In genomic region chr22:37843746-37844089, GRCh38 we compare ENCODE assay signal across 9 cellular contexts. TPM values are rescaled to one million over a fixed set of nuclear protein-coding genes. Genes with fewer than 3 reads are reported as not detected.
DNase-seq lines count a peak whose midpoint lies in the region; ATAC-seq and TF ChIP-seq lines count a peak whose summit lies in the region.
"Had no signal": no experiment of that assay in that cellular context is flagged by ENCODE, and none has a peak within 500 bp of the region (broad histone marks: within the 10 kb centered on the region; RNA-seq: fewer than 3 reads in every experiment).

No MANE protein-coding gene starts in this region.

- H3K27ac Mint-ChIP-seq in T-helper 17 cell (peak overlapping the region; percentile 81), mesothelial cell of epicardium (peak overlapping the region; percentile 91)
- H3K27ac Mint-ChIP-seq in stimulated activated naive CD8-positive, alpha-beta T cell treated with anti-CD3 and anti-CD28 coated beads, Interleukin-15, Interleukin-2, amounts not matched to agents 100 ng/mL and 50 ng/mL, for 24 hours: peak overlapping the region; percentile 86

- no peaks in the 10 kb centered on the region for H3K36me3 Mint-ChIP-seq in T-helper 17 cell (ENCODE audit: low read depth)
- H3K36me3 Mint-ChIP-seq in mesothelial cell of epicardium: peaks cover 11% of the 10 kb centered on the region
- H3K36me3 Mint-ChIP-seq in stimulated activated naive CD8-positive, alpha-beta T cell treated with anti-CD3 and anti-CD28 coated beads, Interleukin-15, Interleukin-2, amounts not matched to agents 100 ng/mL and 50 ng/mL, for 24 hours (ENCODE audit: low read depth): peaks cover 10% of the 10 kb centered on the region

- no peaks in the 10 kb centered on the region for H3K9me3 ChIP-seq in T-helper 17 cell (ENCODE audit: control insufficient read depth, low read length, poor library complexity, severe bottlenecking)

- POLR2A ChIA-PET in AG04449 (lab: Yijun Ruan, JAX): interaction anchor here (0.9 to 1.6 kb wide), 8 partner anchors 9 to 39 kb away, joined by 3 to 8 read pairs (median 4); partner anchors contain the start of gene GCAT

- ATAC-seq in GM18909 (IDR thresholded peaks at IDR 0.05; ENCODE audit: poor library complexity, unreplicated experiment): peak; percentile 41
- ATAC-seq in HG03097 (IDR thresholded peaks at IDR 0.05; ENCODE audit: low FRiP score, unreplicated experiment): peak; percentile 31
- peak; percentile 38 for ATAC-seq in T-helper 17 cell

- CTCF ChIA-PET in AG04449 (lab: Yijun Ruan, JAX): interaction anchor here (0.9 to 8.3 kb wide), 6 partner anchors 9 to 122 kb away, joined by 3 to 65 read pairs (median 5); no protein-coding TSS in a partner anchor

- H3K9me3 Mint-ChIP-seq in mesothelial cell of epicardium: peaks cover 3% of the 10 kb centered on the region
- peaks cover 3% of the 10 kb centered on the region for H3K9me3 Mint-ChIP-seq in stimulated activated naive CD8-positive, alpha-beta T cell treated with anti-CD3 and anti-CD28 coated beads, Interleukin-15, Interleukin-2, amounts not matched to agents 100 ng/mL and 50 ng/mL, for 24 hours

- H3K4me1 Mint-ChIP-seq in T-helper 17 cell (peaks cover 15% of the 10 kb centered on the region), mesothelial cell of epicardium (peaks cover 22% of the 10 kb centered on the region)
- H3K4me1 Mint-ChIP-seq in stimulated activated naive CD8-positive, alpha-beta T cell treated with anti-CD3 and anti-CD28 coated beads, Interleukin-15, Interleukin-2, amounts not matched to agents 100 ng/mL and 50 ng/mL, for 24 hours (ENCODE audit: low read depth): peaks cover 34% of the 10 kb centered on the region

- H3K4me3 Mint-ChIP-seq in T-helper 17 cell (peak overlapping the region; percentile 90), mesothelial cell of epicardium (peak overlapping the region; percentile 79)
- peak overlapping the region; percentile 90 for H3K4me3 Mint-ChIP-seq in stimulated activated naive CD8-positive, alpha-beta T cell treated with anti-CD3 and anti-CD28 coated beads, Interleukin-15, Interleukin-2, amounts not matched to agents 100 ng/mL and 50 ng/mL, for 24 hours

- H3K4me3 ChIP-seq in AG04449 (ENCODE audit: low read depth, low read length): peak overlapping the region; percentile 70

- TF ChIP-seq CTCF in AG04449 (IDR thresholded peaks at IDR 0.05; ENCODE audit: insufficient read depth, low read length, missing control alignments): no peak
- no peak for TF ChIP-seq CTCF in mesothelial cell of epicardium (IDR thresholded peaks at IDR 0.05; ENCODE audit: unreplicated experiment)

- DNase-seq in AG04449 (ENCODE audit: low read depth, low spot score) (no peak), T-helper 17 cell (peak; percentile 40 to 42 (median 41)), dedifferentiated amniotic fluid mesenchymal stem cell (ENCODE audit: extremely low spot score) (peak; percentile 15), mesothelial cell of epicardium (ENCODE audit: low spot score in 2 of 2, unreplicated experiment in 2 of 2) (peak in 1 of 2 experiments; percentile 43), NCI-H524 treated with DMSO at 0.1 percent for 48 hours (lab: John Stamatoyannopoulos, UW) (no peak)

- H3K27me3 Mint-ChIP-seq in T-helper 17 cell: no peaks in the 10 kb centered on the region
- H3K27me3 Mint-ChIP-seq in mesothelial cell of epicardium (ENCODE audit: low read depth): no peaks in the 10 kb centered on the region
- no peaks in the 10 kb centered on the region for H3K27me3 Mint-ChIP-seq in stimulated activated naive CD8-positive, alpha-beta T cell treated with anti-CD3 and anti-CD28 coated beads, Interleukin-15, Interleukin-2, amounts not matched to agents 100 ng/mL and 50 ng/mL, for 24 hours

RNA-seq across cellular contexts. Expression of gene ANKRD54, which starts 0.4 kb away (rescaled TPM):
- 10 to 100 TPM; 21.3 to 24.4 TPM for total RNA-seq in T-helper 17 cell
- 16.1 to 18.4 TPM (median 17.1 TPM) in 3 replicates for total RNA-seq in mesothelial cell of epicardium

RNA-seq across cellular contexts. Expression of gene EIF3L, which starts 5.5 kb away (rescaled TPM):
- 100 to 1,000 TPM; 517 to 546 TPM for total RNA-seq in T-helper 17 cell
- total RNA-seq in mesothelial cell of epicardium: 633 to 642 TPM (median 639 TPM) in 3 replicates

RNA-seq across cellular contexts. Expression of gene GALR3, which starts 20.5 kb away (rescaled TPM):
- not detected for total RNA-seq in T-helper 17 cell
- 0.22 to 0.31 TPM in 2 of 3 replicates, not detected in the other for total RNA-seq in mesothelial cell of epicardium
- total RNA-seq: renal cortical epithelial cell had no signal

RNA-seq across cellular contexts. Expression of gene GCAT, which starts 36.0 kb away (rescaled TPM):
- total RNA-seq in T-helper 17 cell (1 to 10 TPM in 1 of 2 donors, under 1 TPM in 1; 0.78 to 2.6 TPM), mesothelial cell of epicardium (9.8 to 13.2 TPM (median 12.5 TPM) in 3 replicates)

Comparison
In these comparisons a context has a peak if more than half of its experiments do, and no peak if none do; other contexts are left out.
1. DNase-seq: peak in T-helper 17 cell (3 of 3) and dedifferentiated amniotic fluid mesenchymal stem cell (single experiment); none in AG04449 (single experiment) and NCI-H524 treated with DMSO at 0.1 percent for 48 hours (single experiment).
2. Peak in every context shown above with its lines, with median percentiles within 50 percentile points of each other: ATAC-seq, H3K27ac Mint-ChIP-seq and H3K4me3 Mint-ChIP-seq.